In the genomic region with DNA sequence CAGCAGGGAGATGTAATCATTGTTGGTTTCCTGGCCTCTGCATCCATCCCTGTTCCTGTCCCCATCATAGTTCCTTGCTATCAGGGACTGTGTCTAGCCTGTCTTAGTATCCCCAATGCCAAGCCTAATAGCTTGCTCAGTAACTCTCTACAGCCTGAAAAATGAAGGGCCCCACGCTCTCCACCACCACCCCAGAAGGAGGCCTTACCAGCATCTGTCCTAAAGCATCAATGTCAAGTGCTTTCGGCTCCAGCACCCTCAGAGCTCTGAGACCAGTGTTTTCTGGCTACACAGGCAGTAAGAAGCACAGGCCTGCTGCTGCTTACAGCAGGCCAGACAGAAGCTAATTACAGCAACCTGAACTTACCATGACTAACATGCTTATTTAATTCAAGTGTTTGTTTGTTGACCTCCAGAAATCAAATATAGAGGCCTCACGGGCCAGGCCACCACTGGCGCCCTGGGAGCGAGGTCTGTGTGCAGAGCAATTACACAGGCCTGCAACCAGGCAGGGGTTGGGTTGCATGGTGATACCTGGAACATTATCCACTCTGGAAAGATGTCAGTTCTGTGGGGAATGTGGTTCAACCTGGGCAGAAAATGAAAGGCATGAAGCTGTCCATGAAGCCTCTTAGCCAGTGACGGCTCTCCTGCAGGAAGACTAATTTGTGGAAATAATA, we compare ENCODE assay signal across 1 cellular context.
TF ChIP-seq lines count a peak whose summit lies in the region.

No MANE protein-coding gene starts in this region.

TF ChIP-seq in HepG2, 621 proteins besides CTCF, POLR2A, EP300 and RAD21 (continued from another document):
- TF ChIP-seq, protein P1, sequence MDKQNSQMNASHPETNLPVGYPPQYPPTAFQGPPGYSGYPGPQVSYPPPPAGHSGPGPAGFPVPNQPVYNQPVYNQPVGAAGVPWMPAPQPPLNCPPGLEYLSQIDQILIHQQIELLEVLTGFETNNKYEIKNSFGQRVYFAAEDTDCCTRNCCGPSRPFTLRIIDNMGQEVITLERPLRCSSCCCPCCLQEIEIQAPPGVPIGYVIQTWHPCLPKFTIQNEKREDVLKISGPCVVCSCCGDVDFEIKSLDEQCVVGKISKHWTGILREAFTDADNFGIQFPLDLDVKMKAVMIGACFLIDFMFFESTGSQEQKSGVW (CRISPR knock-in tag; IDR thresholded peaks at IDR 0.05; ENCODE audit: borderline replicate concordance) = no peak
- TF ChIP-seq EED (CRISPR knock-in tag; IDR thresholded peaks at IDR 0.05) = no peak
- TF ChIP-seq ZNF607 (CRISPR knock-in tag; IDR thresholded peaks at IDR 0.05; ENCODE audit: borderline replicate concordance) = no peak
- TF ChIP-seq ZFP36 (IDR thresholded peaks at IDR 0.05; ENCODE audit: borderline replicate concordance, low read depth, low read length, partially characterized antibody) = no peak
- TF ChIP-seq, protein P2, sequence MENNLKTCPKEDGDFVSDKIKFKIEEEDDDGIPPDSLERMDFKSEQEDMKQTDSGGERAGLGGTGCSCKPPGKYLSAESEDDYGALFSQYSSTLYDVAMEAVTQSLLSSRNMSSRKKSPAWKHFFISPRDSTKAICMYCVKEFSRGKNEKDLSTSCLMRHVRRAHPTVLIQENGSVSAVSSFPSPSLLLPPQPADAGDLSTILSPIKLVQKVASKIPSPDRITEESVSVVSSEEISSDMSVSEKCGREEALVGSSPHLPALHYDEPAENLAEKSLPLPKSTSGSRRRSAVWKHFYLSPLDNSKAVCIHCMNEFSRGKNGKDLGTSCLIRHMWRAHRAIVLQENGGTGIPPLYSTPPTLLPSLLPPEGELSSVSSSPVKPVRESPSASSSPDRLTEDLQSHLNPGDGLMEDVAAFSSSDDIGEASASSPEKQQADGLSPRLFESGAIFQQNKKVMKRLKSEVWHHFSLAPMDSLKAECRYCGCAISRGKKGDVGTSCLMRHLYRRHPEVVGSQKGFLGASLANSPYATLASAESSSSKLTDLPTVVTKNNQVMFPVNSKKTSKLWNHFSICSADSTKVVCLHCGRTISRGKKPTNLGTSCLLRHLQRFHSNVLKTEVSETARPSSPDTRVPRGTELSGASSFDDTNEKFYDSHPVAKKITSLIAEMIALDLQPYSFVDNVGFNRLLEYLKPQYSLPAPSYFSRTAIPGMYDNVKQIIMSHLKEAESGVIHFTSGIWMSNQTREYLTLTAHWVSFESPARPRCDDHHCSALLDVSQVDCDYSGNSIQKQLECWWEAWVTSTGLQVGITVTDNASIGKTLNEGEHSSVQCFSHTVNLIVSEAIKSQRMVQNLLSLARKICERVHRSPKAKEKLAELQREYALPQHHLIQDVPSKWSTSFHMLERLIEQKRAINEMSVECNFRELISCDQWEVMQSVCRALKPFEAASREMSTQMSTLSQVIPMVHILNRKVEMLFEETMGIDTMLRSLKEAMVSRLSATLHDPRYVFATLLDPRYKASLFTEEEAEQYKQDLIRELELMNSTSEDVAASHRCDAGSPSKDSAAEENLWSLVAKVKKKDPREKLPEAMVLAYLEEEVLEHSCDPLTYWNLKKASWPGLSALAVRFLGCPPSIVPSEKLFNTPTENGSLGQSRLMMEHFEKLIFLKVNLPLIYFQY (CRISPR knock-in tag; IDR thresholded peaks at IDR 0.05; ENCODE audit: borderline replicate concordance) = no peak
- no peak for TF ChIP-seq HMG20B (CRISPR knock-in tag; conservative IDR thresholded peaks at IDR 0.05)
- no peak for TF ChIP-seq JUNB (CRISPR knock-in tag; IDR thresholded peaks at IDR 0.05; ENCODE audit: borderline replicate concordance)
- no peak for TF ChIP-seq MTF2 (CRISPR knock-in tag; IDR thresholded peaks at IDR 0.05; ENCODE audit: borderline replicate concordance)
- no peak for TF ChIP-seq SIX4 (CRISPR knock-in tag; IDR thresholded peaks at IDR 0.05)
- TF ChIP-seq ARID2 (CRISPR knock-in tag; IDR thresholded peaks at IDR 0.05; ENCODE audit: borderline replicate concordance) = no peak
- TF ChIP-seq MIER2 (CRISPR knock-in tag; IDR thresholded peaks at IDR 0.05) = no peak
- TF ChIP-seq, protein P3, sequence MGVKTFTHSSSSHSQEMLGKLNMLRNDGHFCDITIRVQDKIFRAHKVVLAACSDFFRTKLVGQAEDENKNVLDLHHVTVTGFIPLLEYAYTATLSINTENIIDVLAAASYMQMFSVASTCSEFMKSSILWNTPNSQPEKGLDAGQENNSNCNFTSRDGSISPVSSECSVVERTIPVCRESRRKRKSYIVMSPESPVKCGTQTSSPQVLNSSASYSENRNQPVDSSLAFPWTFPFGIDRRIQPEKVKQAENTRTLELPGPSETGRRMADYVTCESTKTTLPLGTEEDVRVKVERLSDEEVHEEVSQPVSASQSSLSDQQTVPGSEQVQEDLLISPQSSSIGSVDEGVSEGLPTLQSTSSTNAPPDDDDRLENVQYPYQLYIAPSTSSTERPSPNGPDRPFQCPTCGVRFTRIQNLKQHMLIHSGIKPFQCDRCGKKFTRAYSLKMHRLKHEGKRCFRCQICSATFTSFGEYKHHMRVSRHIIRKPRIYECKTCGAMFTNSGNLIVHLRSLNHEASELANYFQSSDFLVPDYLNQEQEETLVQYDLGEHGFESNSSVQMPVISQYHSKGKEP (CRISPR knock-in tag; IDR thresholded peaks at IDR 0.05) = no peak
- TF ChIP-seq HNRNPK (IDR thresholded peaks at IDR 0.05; ENCODE audit: low read depth, low read length, poor library complexity, severe bottlenecking) = no peak
TF ChIP-seq in HepG2: peak in this region for 0.
